9 cellular contexts compared by ENCODE assay signal in genomic region chr1:85582687-85583354, GRCh38. TPM values are rescaled to one million over a fixed set of nuclear protein-coding genes. Genes with fewer than 3 reads are reported as not detected.
A peak's percentile ranks its signal among the peaks of the same experiment; 100 is the strongest.
DNase-seq lines count a peak whose midpoint lies in the region; ATAC-seq lines count a peak whose summit lies in the region.
"Had no signal": no experiment of that assay in that cellular context is flagged by ENCODE, and none has a peak within 500 bp of the region (broad histone marks: within the 10 kb centered on the region; RNA-seq: fewer than 3 reads in every experiment).

No MANE protein-coding gene starts in this region.

- no peak overlapping the region for H3K27ac ChIP-seq in iPS DF 6.9 (ENCODE audit: low read length)

- H3K36me3 Mint-ChIP-seq in activated T-cell treated with anti-CD3 and anti-CD28 coated beads, Interleukin-2, amount 50 U/mL, for 4 hours (ENCODE audit: insufficient read depth), result no peaks in the 10 kb centered on the region

- DNase-seq in H7, result no peak
- DNase-seq in amniotic stem cell (lab: John Stamatoyannopoulos, UW), result peak; percentile 45
- no peak for DNase-seq in iPS DF 6.9 (ENCODE audit: low read depth, low spot score)
- DNase-seq in activated T-cell treated with anti-CD3 and anti-CD28 coated beads, Interleukin-2, amount 50 U/mL, for 4 hours, result no peak
- no peak for DNase-seq in SHP77 treated with DMSO at 0.1 percent for 48 hours (lab: John Stamatoyannopoulos, UW)
- no peak for DNase-seq in NOMO-1 (lab: John Stamatoyannopoulos, UW; ENCODE audit: unreplicated experiment in 2 of 2)
- no peak for DNase-seq in OCI-M1 (lab: John Stamatoyannopoulos, UW)
- DNase-seq: activated CD4-positive, alpha-beta T cell treated with anti-CD3 and anti-CD28 coated beads for 4 hours had no signal

- H3K36me3 ChIP-seq in H7 (replicated peaks; ENCODE audit: control insufficient read depth, insufficient read depth, low read length) (peaks cover 16% of the 10 kb centered on the region), iPS DF 6.9 (ENCODE audit: control insufficient read depth, insufficient read depth, low read length) (peaks cover 14% of the 10 kb centered on the region; the same call in 1 of the 2 replicates), skeletal muscle satellite cell (ENCODE audit: insufficient read depth, low read length) (peaks cover 32% of the 10 kb centered on the region)

- peaks cover 3% of the 10 kb centered on the region for H3K9me3 Mint-ChIP-seq in activated T-cell treated with anti-CD3 and anti-CD28 coated beads, Interleukin-2, amount 50 U/mL, for 4 hours

- peaks cover 22% of the 10 kb centered on the region for H3K4me1 Mint-ChIP-seq in activated T-cell treated with anti-CD3 and anti-CD28 coated beads, Interleukin-2, amount 50 U/mL, for 4 hours (ENCODE audit: low read depth)

- H3K9ac ChIP-seq in skeletal muscle satellite cell (ENCODE audit: low read depth, low read length), result peak overlapping the region; percentile 93

- peak overlapping the region; percentile 79 for H3K4me2 ChIP-seq in skeletal muscle satellite cell (ENCODE audit: low read length)

- ATAC-seq in activated T-cell treated with anti-CD3 and anti-CD28 coated beads, Interleukin-2, amount 50 U/mL, for 4 hours, result no peak

- peaks cover 64% of the 10 kb centered on the region for H3K27me3 Mint-ChIP-seq in activated T-cell treated with anti-CD3 and anti-CD28 coated beads, Interleukin-2, amount 50 U/mL, for 4 hours (ENCODE audit: low read depth)

- whole genome bisulfite sequencing in iPS DF 6.9 (ENCODE audit: insufficient coverage, insufficient read length), result no CpG with 5 or more reads among the region's 18 CpGs

- H3K4me1 ChIP-seq in iPS DF 6.9 (ENCODE audit: control insufficient read depth, insufficient read depth, low read length) (peaks cover 4% of the 10 kb centered on the region; the same call in 1 of the 2 replicates), skeletal muscle satellite cell (ENCODE audit: control insufficient read depth, insufficient read depth, low read length) (peaks cover 25% of the 10 kb centered on the region)

- H3K27me3 ChIP-seq in H7 (ENCODE audit: control insufficient read depth, insufficient read depth, low read length), result peaks cover 8% of the 10 kb centered on the region
- peaks cover 2% of the 10 kb centered on the region; the same call in 1 of the 2 replicates for H3K27me3 ChIP-seq in iPS DF 6.9 (ENCODE audit: control insufficient read depth, insufficient read depth, low read length)
- no peaks in the 10 kb centered on the region for H3K27me3 ChIP-seq in skeletal muscle satellite cell (ENCODE audit: control insufficient read depth, insufficient read depth, low read length)

- peak overlapping the region; percentile 97 for H3K4me3 ChIP-seq in H7 (ENCODE audit: insufficient read depth, low read depth, low read length)
- peak overlapping the region; percentile 89; the same call in 1 of the 2 replicates for H3K4me3 ChIP-seq in iPS DF 6.9 (ENCODE audit: low read length)
- peak overlapping the region; percentile 80 for H3K4me3 ChIP-seq in skeletal muscle satellite cell (ENCODE audit: low read length)

- H3K9me3 ChIP-seq in iPS DF 6.9 (ENCODE audit: control insufficient read depth, insufficient read depth, low read length), result no peaks in the 10 kb centered on the region
- H3K9me3 ChIP-seq in skeletal muscle satellite cell (replicated peaks; ENCODE audit: low read length), result no peaks in the 10 kb centered on the region

- H3K4me3 Mint-ChIP-seq in activated T-cell treated with anti-CD3 and anti-CD28 coated beads, Interleukin-2, amount 50 U/mL, for 4 hours, result no peak overlapping the region

RNA-seq across cellular contexts. Expression of gene CCN1, which starts 2.3 kb away (rescaled TPM):
- total RNA-seq in H7 (2014; rRNA removed; shearing (Covaris generic)), result 9.4 and 9.9 TPM in 2 replicates
- 17.5 and 49.4 TPM in 2 replicates for total RNA-seq in skeletal muscle satellite cell (2012; rRNA removed)
- total RNA-seq in activated T-cell treated with anti-CD3 and anti-CD28 coated beads, Interleukin-2, amount 50 U/mL, for 4 hours, result under 1 TPM; 0.43 to 0.65 (median 0.61) TPM
